11 cellular contexts compared by ENCODE assay signal in the genomic region with DNA sequence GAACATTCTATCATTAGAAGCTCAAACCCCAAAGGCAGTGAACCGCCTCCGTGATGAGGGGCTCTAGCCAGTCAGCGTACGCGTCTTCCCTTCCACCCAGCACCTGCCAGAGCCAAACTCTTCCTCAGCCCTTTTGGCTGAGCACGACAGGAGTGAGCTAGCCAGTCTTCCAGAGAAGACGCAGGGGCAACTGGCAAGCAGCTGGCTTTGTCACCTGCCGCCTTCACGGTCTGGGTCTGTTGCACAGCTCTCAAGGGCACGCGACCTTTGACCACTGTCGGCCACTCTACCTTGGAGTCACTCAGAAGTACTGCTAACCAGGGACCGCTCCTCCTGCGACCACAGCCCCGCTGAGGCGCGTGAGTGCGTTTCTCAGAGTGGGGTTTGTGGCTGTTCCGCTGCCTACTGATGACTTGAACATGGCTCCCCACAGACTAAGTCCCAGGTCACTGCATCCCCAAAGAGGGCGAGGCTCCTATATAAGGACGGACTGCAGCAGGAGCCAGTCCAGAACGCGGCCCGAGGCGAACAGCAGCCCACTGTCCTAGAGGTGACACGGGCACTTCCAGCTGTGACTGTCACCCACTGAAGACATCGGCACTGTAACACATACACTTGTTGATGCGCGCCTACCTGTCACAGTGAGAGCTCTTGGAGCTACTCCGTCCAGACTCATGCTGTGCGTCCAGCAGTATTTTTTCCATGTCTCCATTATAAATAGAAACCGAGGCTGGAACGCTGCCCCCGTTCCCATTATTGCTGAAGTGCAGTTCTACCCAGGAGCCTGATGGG. TPM values are rescaled to one million over a fixed set of nuclear protein-coding genes. Genes with fewer than 3 reads are reported as not detected.
DNase-seq lines count a peak whose midpoint lies in the region; ATAC-seq, FAIRE-seq and TF ChIP-seq lines count a peak whose summit lies in the region.
"Had no signal": no experiment of that assay in that cellular context is flagged by ENCODE, and none has a peak within 500 bp of the region (broad histone marks: within the 10 kb centered on the region; RNA-seq: fewer than 3 reads in every experiment).

No MANE protein-coding gene starts in this region.

- peak; percentile 14 for ATAC-seq in memory B cell (ENCODE audit: low read depth)
- ATAC-seq in left lung: no peak

- no peaks in the 10 kb centered on the region for H3K27me3 ChIP-seq in left lung
- H3K27me3 ChIP-seq: esophagus muscularis mucosa had no signal

- no peaks in the 10 kb centered on the region for H3K27me3 Mint-ChIP-seq in activated naive CD8-positive, alpha-beta T cell
- H3K27me3 Mint-ChIP-seq in memory B cell: no peaks in the 10 kb centered on the region

- TF ChIP-seq POLR2A in GM12891 (IDR thresholded peaks at IDR 0.05; ENCODE audit: low read depth, low read length): no peak

- intact Hi-C loops in left lung (cut with DNase I): no loop called here

- H3K4me3 Mint-ChIP-seq in activated naive CD8-positive, alpha-beta T cell: peak overlapping the region; percentile 82
- H3K4me3 Mint-ChIP-seq in memory B cell: peak overlapping the region; percentile 71

- no peak overlapping the region for H3K4me3 ChIP-seq in left lung
- H3K4me3 ChIP-seq: esophagus muscularis mucosa had no signal

- H3K36me3 ChIP-seq in left lung: peaks cover 0 to 29% of the 10 kb centered on the region in 2 donors

- H3K4me1 ChIP-seq in left lung: peaks cover 5 to 18% of the 10 kb centered on the region in 2 donors

- H3K9me3 Mint-ChIP-seq in activated naive CD8-positive, alpha-beta T cell (ENCODE audit: low read depth): no peaks in the 10 kb centered on the region
- H3K9me3 Mint-ChIP-seq in memory B cell: no peaks in the 10 kb centered on the region

- peak; percentile 27 for DNase-seq in stimulated activated CD4-positive, alpha-beta T cell treated with anti-CD3 and anti-CD28 coated beads, Interleukin-15, amount 100 ng/mL, for 24 hours
- DNase-seq in stimulated activated CD4-positive, alpha-beta T cell treated with anti-CD3 and anti-CD28 coated beads, Interleukin-4, amount 100 ng/mL, for 1 hour: no peak
- no peak for DNase-seq in memory B cell (ENCODE audit: low spot score in 2 of 2)
- no peak for DNase-seq in NCI-H510A (lab: John Stamatoyannopoulos, UW)
- DNase-seq in GM12891 (ENCODE audit: insufficient read length, low spot score): no peak
- no peak for DNase-seq in germinal center (ENCODE audit: low spot score)
- DNase-seq in left lung: no peak
- DNase-seq: NCI-H526 had no signal

- H3K36me3 Mint-ChIP-seq in activated naive CD8-positive, alpha-beta T cell: no peaks in the 10 kb centered on the region
- peaks cover 27% of the 10 kb centered on the region for H3K36me3 Mint-ChIP-seq in memory B cell

- peaks cover 77% of the 10 kb centered on the region for H3K4me1 Mint-ChIP-seq in activated naive CD8-positive, alpha-beta T cell (ENCODE audit: low read depth)
- peaks cover 8% of the 10 kb centered on the region for H3K4me1 Mint-ChIP-seq in memory B cell

- H3K27ac ChIP-seq in left lung: no peak overlapping the region
- H3K27ac ChIP-seq: esophagus muscularis mucosa had no signal

- no peaks in the 10 kb centered on the region for H3K9me3 ChIP-seq in left lung
- H3K9me3 ChIP-seq: esophagus muscularis mucosa had no signal

- FAIRE-seq in GM12891 (lab: Jason Lieb, UNC): no peak
- FAIRE-seq: H54 had no signal

- TF ChIP-seq CTCF in left lung (IDR thresholded peaks at IDR 0.05): no peak

- H3K27ac Mint-ChIP-seq in activated naive CD8-positive, alpha-beta T cell: peak overlapping the region; percentile 83
- peak overlapping the region; percentile 25 for H3K27ac Mint-ChIP-seq in memory B cell

TF ChIP-seq in GM12891, 5 proteins besides CTCF, POLR2A, EP300 and RAD21:
- TF ChIP-seq POU2F2 (IDR thresholded peaks at IDR 0.05; ENCODE audit: low read depth, low read length): no peak
- no peak for TF ChIP-seq PAX5 (IDR thresholded peaks at IDR 0.05; ENCODE audit: insufficient read depth, low read length, severe bottlenecking)
- TF ChIP-seq POLR2AphosphoS5 (IDR thresholded peaks at IDR 0.05; ENCODE audit: low read depth, low read length): no peak
- TF ChIP-seq TAF1 (IDR thresholded peaks at IDR 0.05; ENCODE audit: low read depth, low read length): no peak
- no peak for TF ChIP-seq SPI1 (IDR thresholded peaks at IDR 0.05; ENCODE audit: low read depth, low read length)

RNA-seq across cellular contexts. Expression of a gene that starts 8.4 kb away (rescaled TPM):
- polyA plus RNA-seq in GM12891 (2012; ENCODE audit: low read depth, missing spikeins): 84.9 TPM
- 10 to 100 TPM; 25.7 to 29.3 TPM for total RNA-seq in left lung
